Comparison of ENCODE assay signal across 23 cellular contexts in genomic region chr14:44945264-44945663, GRCh38. TPM values are rescaled to one million over a fixed set of nuclear protein-coding genes. Genes with fewer than 3 reads are reported as not detected.
A peak's percentile ranks its signal among the peaks of the same experiment; 100 is the strongest.
DNase-seq lines count a peak whose midpoint lies in the region; ATAC-seq and TF ChIP-seq lines count a peak whose summit lies in the region.
"Had no signal": no experiment of that assay in that cellular context is flagged by ENCODE, and none has a peak within 500 bp of the region (broad histone marks: within the 10 kb centered on the region; RNA-seq: fewer than 3 reads in every experiment).

No MANE protein-coding gene starts in this region.

- peaks cover 6 to 10% of the 10 kb centered on the region in 2 experiments for H3K36me3 ChIP-seq in SK-N-SH (replicated peaks in 1 of 2; ENCODE audit: control insufficient read depth in 1 of 2, insufficient read depth in 2 of 2, low read length in 1 of 2)

- peaks cover 12% of the 10 kb centered on the region for H3F3A ChIP-seq in SK-N-SH (replicated peaks; ENCODE audit: insufficient read depth)

- TF ChIP-seq CTCF in SK-N-SH (IDR thresholded peaks at IDR 0.05) (no peak), fibroblast of mammary gland (conservative IDR thresholded peaks at IDR 0.05; ENCODE audit: control insufficient read depth, insufficient read depth, low read depth, low read length) (no peak)

- intact Hi-C loops in sciatic nerve (cut with DNase I), result no loop called here

- peak overlapping the region; percentile 39 to 46; a peak in 2 of 4 replicates for H3K27ac ChIP-seq in SK-N-SH (ENCODE audit: low read depth in 2 of 2, low read length in 1 of 2)
- H3K27ac ChIP-seq: 22Rv1, PC-9, SJSA1, thoracic aorta had no signal

- H3K4me1 Mint-ChIP-seq in activated T-cell treated with anti-CD3 and anti-CD28 coated beads, Interleukin-2, amount 50 U/mL, for 72 hours (ENCODE audit: low read depth), result peaks cover 22% of the 10 kb centered on the region
- H3K4me1 Mint-ChIP-seq: nephron had no signal

- H3K9me3 Mint-ChIP-seq in activated T-cell treated with anti-CD3 and anti-CD28 coated beads, Interleukin-2, amount 50 U/mL, for 72 hours, result peaks cover 3 to 11% of the 10 kb centered on the region in 2 donors

- no peak overlapping the region for H3K4me3 Mint-ChIP-seq in activated T-cell treated with anti-CD3 and anti-CD28 coated beads, Interleukin-2, amount 50 U/mL, for 72 hours
- H3K4me3 Mint-ChIP-seq: CD4-positive, alpha-beta memory T cell; effector memory CD8-positive, alpha-beta T cell; nephron had no signal

- no peak overlapping the region for H3K4me2 ChIP-seq in SK-N-SH
- H3K4me2 ChIP-seq: PC-9 had no signal

- no peak for TF ChIP-seq RAD21 in SK-N-SH (IDR thresholded peaks at IDR 0.05; ENCODE audit: low read length)

- H3K27ac Mint-ChIP-seq in activated T-cell treated with anti-CD3 and anti-CD28 coated beads, Interleukin-2, amount 50 U/mL, for 72 hours, result peak overlapping the region; percentile 5
- H3K27ac Mint-ChIP-seq: nephron had no signal

- H2AFZ ChIP-seq in SK-N-SH (ENCODE audit: low read depth), result no peak overlapping the region
- H2AFZ ChIP-seq: PC-9 had no signal

- H3K9me3 ChIP-seq in SK-N-SH, result no peaks in the 10 kb centered on the region
- H3K9me3 ChIP-seq: HAP-1, SJSA1, thoracic aorta had no signal

- ATAC-seq in activated T-cell treated with anti-CD3 and anti-CD28 coated beads, Interleukin-2, amount 50 U/mL, for 72 hours (replicated peaks in 1 of 2), result no peak
- ATAC-seq in sciatic nerve (no peak), HG03139 (IDR thresholded peaks at IDR 0.05; ENCODE audit: unreplicated experiment) (no peak)
- ATAC-seq: activated CD4-positive, CD25-positive, alpha-beta regulatory T cell treated with anti-CD3 and anti-CD28 coated beads, Interleukin-2, amount 50 U/mL, for 24 hours; effector memory CD8-positive, alpha-beta T cell had no signal

- H3K27me3 Mint-ChIP-seq in activated T-cell treated with anti-CD3 and anti-CD28 coated beads, Interleukin-2, amount 50 U/mL, for 72 hours (ENCODE audit: low read depth), result no peaks in the 10 kb centered on the region
- H3K27me3 Mint-ChIP-seq: CD4-positive, alpha-beta memory T cell; effector memory CD8-positive, alpha-beta T cell had no signal

- H4K20me1 ChIP-seq in SK-N-SH (ENCODE audit: insufficient read depth), result no peaks in the 10 kb centered on the region

- no peak for DNase-seq in activated T-cell treated with anti-CD3 and anti-CD28 coated beads, Interleukin-2, amount 50 U/mL, for 72 hours
- DNase-seq in activated T-cell treated with anti-CD3 and anti-CD28 coated beads, Interleukin-2, amount 50 U/mL, for 48 hours, result no peak
- DNase-seq in SK-N-SH (no peak), fibroblast of mammary gland (ENCODE audit: low read depth) (peak; percentile 92), sciatic nerve (ENCODE audit: low spot score) (no peak), inferior parietal cortex (ENCODE audit: extremely low spot score) (no peak), GF-D8 (lab: John Stamatoyannopoulos, UW) (no peak)
- DNase-seq: activated CD8-positive, alpha-beta memory T cell treated with anti-CD3 and anti-CD28 coated beads for 24 hours; CD4-positive, alpha-beta memory T cell; central memory CD4-positive, alpha-beta T cell; effector memory CD8-positive, alpha-beta T cell; foreskin melanocyte; NCI-H1436 treated with DMSO at 0.1 percent for 48 hours; NCI-H82; PC-9; T1000 had no signal

- 50% methylated on average over 3 of the region's 4 CpGs for WGBS in SK-N-SH (ENCODE audit: low lambda C conversion rate)

- H3K79me2 ChIP-seq in SK-N-SH (ENCODE audit: insufficient read depth), result peaks cover 27% of the 10 kb centered on the region

- H3K27me3 ChIP-seq in SK-N-SH (ENCODE audit: insufficient read depth), result no peaks in the 10 kb centered on the region
- H3K27me3 ChIP-seq: SJSA1 had no signal

- no peak overlapping the region for H3K9ac ChIP-seq in SK-N-SH

- CTCF ChIA-PET in SK-N-SH (lab: Yijun Ruan, JAX), result interaction anchor here (0.6 kb wide), 1 partner anchor 169 kb away, joined by 3 read pairs; no protein-coding TSS in a partner anchor

- TF ChIP-seq EP300 in SK-N-SH (IDR thresholded peaks at IDR 0.05; ENCODE audit: borderline replicate concordance in 1 of 2, low read depth in 1 of 2, low read length in 1 of 2), result peak in 1 of 2 experiments; percentile 42; a peak in 1 of 4 replicates

- POLR2A ChIA-PET in SK-N-SH (lab: Yijun Ruan, JAX), result no interaction called here

- H3K4me3 ChIP-seq in SK-N-SH (ENCODE audit: low read depth in 2 of 2, low read length in 1 of 2) (no peak overlapping the region), fibroblast of mammary gland (ENCODE audit: control insufficient read depth, low read depth, low read length) (no peak overlapping the region)
- H3K4me3 ChIP-seq: HAP-1, PC-9, SJSA1, thoracic aorta had no signal

- H3K4me1 ChIP-seq in SK-N-SH (ENCODE audit: control insufficient read depth in 1 of 2, insufficient read depth in 2 of 2, low read depth in 1 of 2, low read length in 1 of 2), result no peaks in the 10 kb centered on the region; a peak in 1 of 4 replicates
- H3K4me1 ChIP-seq: HAP-1, SJSA1 had no signal

- no peaks in the 10 kb centered on the region for H3K9me2 ChIP-seq in SK-N-SH

- peaks cover 30 to 46% of the 10 kb centered on the region in 2 donors for H3K36me3 Mint-ChIP-seq in activated T-cell treated with anti-CD3 and anti-CD28 coated beads, Interleukin-2, amount 50 U/mL, for 72 hours (ENCODE audit: insufficient read depth in 2 of 2)

TF ChIP-seq in SK-N-SH, 30 proteins besides CTCF, POLR2A, EP300 and RAD21 (continues in another document):
- no peak for TF ChIP-seq RCOR1 (IDR thresholded peaks at IDR 0.05; ENCODE audit: low read length)
- TF ChIP-seq TAF1 (IDR thresholded peaks at IDR 0.05; ENCODE audit: borderline replicate concordance, low read depth, low read length), result no peak
- TF ChIP-seq ELF1 (IDR thresholded peaks at IDR 0.05), result no peak
- peak; percentile 12; the same call in 1 of the 2 replicates for TF ChIP-seq RXRA (IDR thresholded peaks at IDR 0.05; ENCODE audit: borderline replicate concordance, low read depth)
- no peak for TF ChIP-seq SMC3 (IDR thresholded peaks at IDR 0.05; ENCODE audit: low read depth, low read length)
- no peak for TF ChIP-seq MEF2A (IDR thresholded peaks at IDR 0.05; ENCODE audit: borderline replicate concordance, low read depth)
- no peak for TF ChIP-seq FOXM1 (IDR thresholded peaks at IDR 0.05; ENCODE audit: low read depth)
- TF ChIP-seq POLR2AphosphoS5 (IDR thresholded peaks at IDR 0.05; ENCODE audit: low read depth, low read length), result no peak
- TF ChIP-seq MXI1 (IDR thresholded peaks at IDR 0.05; ENCODE audit: low read depth, low read length), result no peak
- TF ChIP-seq SIN3A (IDR thresholded peaks at IDR 0.05; ENCODE audit: borderline replicate concordance, low read depth, low read length), result no peak
- TF ChIP-seq, protein P1, sequence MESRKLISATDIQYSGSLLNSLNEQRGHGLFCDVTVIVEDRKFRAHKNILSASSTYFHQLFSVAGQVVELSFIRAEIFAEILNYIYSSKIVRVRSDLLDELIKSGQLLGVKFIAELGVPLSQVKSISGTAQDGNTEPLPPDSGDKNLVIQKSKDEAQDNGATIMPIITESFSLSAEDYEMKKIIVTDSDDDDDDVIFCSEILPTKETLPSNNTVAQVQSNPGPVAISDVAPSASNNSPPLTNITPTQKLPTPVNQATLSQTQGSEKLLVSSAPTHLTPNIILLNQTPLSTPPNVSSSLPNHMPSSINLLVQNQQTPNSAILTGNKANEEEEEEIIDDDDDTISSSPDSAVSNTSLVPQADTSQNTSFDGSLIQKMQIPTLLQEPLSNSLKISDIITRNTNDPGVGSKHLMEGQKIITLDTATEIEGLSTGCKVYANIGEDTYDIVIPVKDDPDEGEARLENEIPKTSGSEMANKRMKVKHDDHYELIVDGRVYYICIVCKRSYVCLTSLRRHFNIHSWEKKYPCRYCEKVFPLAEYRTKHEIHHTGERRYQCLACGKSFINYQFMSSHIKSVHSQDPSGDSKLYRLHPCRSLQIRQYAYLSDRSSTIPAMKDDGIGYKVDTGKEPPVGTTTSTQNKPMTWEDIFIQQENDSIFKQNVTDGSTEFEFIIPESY (IDR thresholded peaks at IDR 0.05; ENCODE audit: borderline replicate concordance, low read depth), result no peak
- TF ChIP-seq NRF1 (IDR thresholded peaks at IDR 0.05; ENCODE audit: low read depth, low read length), result no peak
- TF ChIP-seq, protein P2, sequence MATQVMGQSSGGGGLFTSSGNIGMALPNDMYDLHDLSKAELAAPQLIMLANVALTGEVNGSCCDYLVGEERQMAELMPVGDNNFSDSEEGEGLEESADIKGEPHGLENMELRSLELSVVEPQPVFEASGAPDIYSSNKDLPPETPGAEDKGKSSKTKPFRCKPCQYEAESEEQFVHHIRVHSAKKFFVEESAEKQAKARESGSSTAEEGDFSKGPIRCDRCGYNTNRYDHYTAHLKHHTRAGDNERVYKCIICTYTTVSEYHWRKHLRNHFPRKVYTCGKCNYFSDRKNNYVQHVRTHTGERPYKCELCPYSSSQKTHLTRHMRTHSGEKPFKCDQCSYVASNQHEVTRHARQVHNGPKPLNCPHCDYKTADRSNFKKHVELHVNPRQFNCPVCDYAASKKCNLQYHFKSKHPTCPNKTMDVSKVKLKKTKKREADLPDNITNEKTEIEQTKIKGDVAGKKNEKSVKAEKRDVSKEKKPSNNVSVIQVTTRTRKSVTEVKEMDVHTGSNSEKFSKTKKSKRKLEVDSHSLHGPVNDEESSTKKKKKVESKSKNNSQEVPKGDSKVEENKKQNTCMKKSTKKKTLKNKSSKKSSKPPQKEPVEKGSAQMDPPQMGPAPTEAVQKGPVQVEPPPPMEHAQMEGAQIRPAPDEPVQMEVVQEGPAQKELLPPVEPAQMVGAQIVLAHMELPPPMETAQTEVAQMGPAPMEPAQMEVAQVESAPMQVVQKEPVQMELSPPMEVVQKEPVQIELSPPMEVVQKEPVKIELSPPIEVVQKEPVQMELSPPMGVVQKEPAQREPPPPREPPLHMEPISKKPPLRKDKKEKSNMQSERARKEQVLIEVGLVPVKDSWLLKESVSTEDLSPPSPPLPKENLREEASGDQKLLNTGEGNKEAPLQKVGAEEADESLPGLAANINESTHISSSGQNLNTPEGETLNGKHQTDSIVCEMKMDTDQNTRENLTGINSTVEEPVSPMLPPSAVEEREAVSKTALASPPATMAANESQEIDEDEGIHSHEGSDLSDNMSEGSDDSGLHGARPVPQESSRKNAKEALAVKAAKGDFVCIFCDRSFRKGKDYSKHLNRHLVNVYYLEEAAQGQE (IDR thresholded peaks at IDR 0.05; ENCODE audit: low read depth, low read length), result no peak

RNA-seq across cellular contexts. Expression of gene KLHL28, which starts 16.5 kb away (rescaled TPM):
- total RNA-seq in activated T-cell treated with anti-CD3 and anti-CD28 coated beads, Interleukin-2, amount 50 U/mL, for 72 hours, result 10 to 100 TPM; 16.7 to 20.1 TPM
- 0.72 and 1.3 TPM in 2 replicates for polyA plus RNA-seq in SK-N-SH (2012; rRNA removed)
- polyA plus RNA-seq in SK-N-SH (2012; cell fraction: cytosol; rRNA removed), result 1.6 TPM in 2 replicates
- polyA plus RNA-seq in SK-N-SH (2012; cell fraction: nucleus; rRNA removed), result 2.0 and 2.3 TPM in 2 replicates
- 19.2 TPM for total RNA-seq in sciatic nerve

RNA-seq across cellular contexts. Expression of gene TOGARAM1, which starts 16.7 kb away (rescaled TPM):
- 1 to 10 TPM; 6.3 to 9.7 TPM for total RNA-seq in activated T-cell treated with anti-CD3 and anti-CD28 coated beads, Interleukin-2, amount 50 U/mL, for 72 hours
- polyA plus RNA-seq in SK-N-SH (2012; rRNA removed), result 2.1 and 4.1 TPM in 2 replicates
- polyA plus RNA-seq in SK-N-SH (2012; cell fraction: cytosol; rRNA removed), result 2.5 and 3.3 TPM in 2 replicates
- polyA plus RNA-seq in SK-N-SH (2012; cell fraction: nucleus; rRNA removed), result 3.1 and 4.7 TPM in 2 replicates
- 26.8 TPM for total RNA-seq in sciatic nerve
